ENCODE assay signal across 8 cellular contexts in the genomic region with DNA sequence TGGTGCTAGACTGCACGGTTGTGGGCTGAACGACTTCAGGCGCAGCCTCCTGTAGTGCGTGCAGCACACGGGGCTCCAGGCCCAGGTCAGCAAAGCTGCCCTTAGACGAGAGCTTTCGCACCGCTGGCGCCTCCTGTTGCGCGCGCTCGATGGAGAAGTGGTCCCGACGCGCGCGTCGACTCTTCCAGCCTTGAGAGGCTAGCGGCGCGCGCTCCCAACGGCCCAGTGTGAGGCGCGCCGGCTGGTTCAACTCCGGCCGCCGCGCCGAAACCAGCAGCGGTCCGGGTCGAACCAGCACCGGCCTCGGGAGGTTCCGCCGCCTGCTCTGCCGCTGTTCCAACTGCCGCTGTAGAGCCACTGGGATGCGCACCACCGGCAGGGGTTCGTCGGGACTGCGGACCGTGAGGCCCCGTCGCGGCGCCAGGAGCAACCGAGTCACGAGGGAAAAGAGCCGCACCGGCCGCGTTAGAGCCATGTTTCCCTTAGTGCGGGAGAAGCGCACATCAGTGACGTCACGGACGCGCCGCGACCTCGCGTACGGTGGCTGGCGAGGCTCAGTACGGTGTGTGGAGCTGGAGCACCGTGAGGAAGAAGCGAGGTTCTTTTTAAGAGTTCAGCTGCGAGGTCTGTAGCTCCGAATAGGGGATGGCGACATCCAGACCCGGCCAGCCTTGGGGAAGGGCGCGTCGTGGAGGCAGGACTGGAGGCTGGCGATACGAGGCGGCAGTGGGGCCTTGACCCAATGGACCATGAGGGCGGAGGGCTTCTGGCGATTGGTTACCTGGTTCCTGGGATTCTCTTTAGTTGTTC. TPM values are rescaled to one million over a fixed set of nuclear protein-coding genes. Genes with fewer than 3 reads are reported as not detected.
A peak's percentile ranks its signal among the peaks of the same experiment; 100 is the strongest.
DNase-seq lines count a peak whose midpoint lies in the region; FAIRE-seq and TF ChIP-seq lines count a peak whose summit lies in the region.

A gene with protein sequence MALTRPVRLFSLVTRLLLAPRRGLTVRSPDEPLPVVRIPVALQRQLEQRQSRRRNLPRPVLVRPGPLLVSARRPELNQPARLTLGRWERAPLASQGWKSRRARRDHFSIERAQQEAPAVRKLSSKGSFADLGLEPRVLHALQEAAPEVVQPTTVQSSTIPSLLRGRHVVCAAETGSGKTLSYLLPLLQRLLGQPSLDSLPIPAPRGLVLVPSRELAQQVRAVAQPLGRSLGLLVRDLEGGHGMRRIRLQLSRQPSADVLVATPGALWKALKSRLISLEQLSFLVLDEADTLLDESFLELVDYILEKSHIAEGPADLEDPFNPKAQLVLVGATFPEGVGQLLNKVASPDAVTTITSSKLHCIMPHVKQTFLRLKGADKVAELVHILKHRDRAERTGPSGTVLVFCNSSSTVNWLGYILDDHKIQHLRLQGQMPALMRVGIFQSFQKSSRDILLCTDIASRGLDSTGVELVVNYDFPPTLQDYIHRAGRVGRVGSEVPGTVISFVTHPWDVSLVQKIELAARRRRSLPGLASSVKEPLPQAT (minus strand): TSS at position 505 of the 810 bp plus-strand sequence. CDS start 30 bp downstream, at position 475.
DUS2 (plus strand) TSS at position 557 of the 810 bp plus-strand sequence. CDS start 14,740 bp downstream, outside the sequence.

- TF ChIP-seq POLR2A in H54 (IDR thresholded peaks at IDR 0.05; ENCODE audit: low read depth, low read length) = peak; percentile 61; the same call in 1 of the 2 replicates

- H3K79me2 ChIP-seq in neural cell (replicated peaks; ENCODE audit: insufficient read depth, low read length) = peaks cover 13% of the 10 kb centered on the region

- peaks cover 3% of the 10 kb centered on the region for H3K27me3 Mint-ChIP-seq in stimulated activated naive CD8-positive, alpha-beta T cell treated with anti-CD3 and anti-CD28 coated beads, Interleukin-15, Interleukin-2, amounts not matched to agents 100 ng/mL and 50 ng/mL, for 24 hours

- peak; percentile 61 for TF ChIP-seq EP300 in neural cell (conservative IDR thresholded peaks at IDR 0.05; ENCODE audit: poor library complexity, severe bottlenecking)

- FAIRE-seq in H54 (lab: Jason Lieb, UNC) = no peak

- peak within 1 kb of the TSS; percentile 100 for H3K27ac Mint-ChIP-seq in stimulated activated naive CD8-positive, alpha-beta T cell treated with anti-CD3 and anti-CD28 coated beads, Interleukin-15, Interleukin-2, amounts not matched to agents 100 ng/mL and 50 ng/mL, for 24 hours

- no peaks in the 10 kb centered on the region for H4K20me1 ChIP-seq in neural cell (ENCODE audit: insufficient read depth)

- DNase-seq in ELF-1 (ENCODE audit: low read depth, low spot score) = peak; percentile 96
- peak; percentile 48 for DNase-seq in H54 (ENCODE audit: insufficient read length, low spot score)
- DNase-seq in MG63 = peak; percentile 82
- DNase-seq in SIG-M5 treated with dmso at 0.1 percent for 504 hours (lab: John Stamatoyannopoulos, UW; ENCODE audit: unreplicated experiment) = peak; percentile 85
- peak; percentile 91 for DNase-seq in activated gamma-delta T cell (lab: John Stamatoyannopoulos, UW)
- DNase-seq in fibroblast of villous mesenchyme (ENCODE audit: low read depth) = peak; percentile 94

- peak within 1 kb of the TSS; percentile 78 for H2AFZ ChIP-seq in neural cell (ENCODE audit: low read depth, low read length)

- H3K9ac ChIP-seq in neural cell (ENCODE audit: low read length) = peak within 1 kb of the TSS; percentile 78

- H3K27ac ChIP-seq in neural cell (ENCODE audit: low read length) = peak within 1 kb of the TSS; percentile 74

- H3K4me1 Mint-ChIP-seq in stimulated activated naive CD8-positive, alpha-beta T cell treated with anti-CD3 and anti-CD28 coated beads, Interleukin-15, Interleukin-2, amounts not matched to agents 100 ng/mL and 50 ng/mL, for 24 hours (ENCODE audit: low read depth) = peaks cover 40% of the 10 kb centered on the region

- TF ChIP-seq CTCF in fibroblast of villous mesenchyme (IDR thresholded peaks at IDR 0.05; ENCODE audit: insufficient read depth, low read depth, low read length) (no peak), neural cell (IDR thresholded peaks at IDR 0.05; ENCODE audit: poor library complexity, severe bottlenecking) (no peak)

- H3K4me3 ChIP-seq in MG63 (peak within 1 kb of the TSS; percentile 91), fibroblast of villous mesenchyme (ENCODE audit: low read depth, low read length) (peak within 1 kb of the TSS; percentile 90), neural cell (ENCODE audit: low read length) (peak within 1 kb of the TSS; percentile 100)

- H3K27me3 ChIP-seq in MG63 (no peaks in the 10 kb centered on the region), neural cell (ENCODE audit: insufficient read depth, low read depth, low read length) (no peaks in the 10 kb centered on the region)

- H3K4me3 Mint-ChIP-seq in stimulated activated naive CD8-positive, alpha-beta T cell treated with anti-CD3 and anti-CD28 coated beads, Interleukin-15, Interleukin-2, amounts not matched to agents 100 ng/mL and 50 ng/mL, for 24 hours = peak within 1 kb of the TSS; percentile 99

- H3K36me3 Mint-ChIP-seq in stimulated activated naive CD8-positive, alpha-beta T cell treated with anti-CD3 and anti-CD28 coated beads, Interleukin-15, Interleukin-2, amounts not matched to agents 100 ng/mL and 50 ng/mL, for 24 hours (ENCODE audit: low read depth) = peaks cover 46% of the 10 kb centered on the region

- no peak for TF ChIP-seq RAD21 in neural cell (conservative IDR thresholded peaks at IDR 0.05)

- H3K36me3 ChIP-seq in MG63 (peaks cover 3% of the 10 kb centered on the region; the same call in 1 of the 2 replicates), neural cell (ENCODE audit: insufficient read depth, low read length) (no peaks in the 10 kb centered on the region)

- peak within 1 kb of the TSS; percentile 87 for H3K4me2 ChIP-seq in neural cell (ENCODE audit: low read length)

- H3K9me3 ChIP-seq in MG63 (no peaks in the 10 kb centered on the region), neural cell (ENCODE audit: low read length) (no peaks in the 10 kb centered on the region)

- H3K9me2 ChIP-seq in neural cell (ENCODE audit: insufficient read depth, low read length) = no peaks in the 10 kb centered on the region

- H3F3A ChIP-seq in neural cell (ENCODE audit: insufficient read depth, low read length, poor library complexity, severe bottlenecking) = no peaks in the 10 kb centered on the region

- no peaks in the 10 kb centered on the region for H3K9me3 Mint-ChIP-seq in stimulated activated naive CD8-positive, alpha-beta T cell treated with anti-CD3 and anti-CD28 coated beads, Interleukin-15, Interleukin-2, amounts not matched to agents 100 ng/mL and 50 ng/mL, for 24 hours

TF ChIP-seq in neural cell, 6 proteins besides CTCF, POLR2A, EP300 and RAD21:
- peak; percentile 39 for TF ChIP-seq SMC3 (conservative IDR thresholded peaks at IDR 0.05; ENCODE audit: poor library complexity)
- TF ChIP-seq, protein P1, sequence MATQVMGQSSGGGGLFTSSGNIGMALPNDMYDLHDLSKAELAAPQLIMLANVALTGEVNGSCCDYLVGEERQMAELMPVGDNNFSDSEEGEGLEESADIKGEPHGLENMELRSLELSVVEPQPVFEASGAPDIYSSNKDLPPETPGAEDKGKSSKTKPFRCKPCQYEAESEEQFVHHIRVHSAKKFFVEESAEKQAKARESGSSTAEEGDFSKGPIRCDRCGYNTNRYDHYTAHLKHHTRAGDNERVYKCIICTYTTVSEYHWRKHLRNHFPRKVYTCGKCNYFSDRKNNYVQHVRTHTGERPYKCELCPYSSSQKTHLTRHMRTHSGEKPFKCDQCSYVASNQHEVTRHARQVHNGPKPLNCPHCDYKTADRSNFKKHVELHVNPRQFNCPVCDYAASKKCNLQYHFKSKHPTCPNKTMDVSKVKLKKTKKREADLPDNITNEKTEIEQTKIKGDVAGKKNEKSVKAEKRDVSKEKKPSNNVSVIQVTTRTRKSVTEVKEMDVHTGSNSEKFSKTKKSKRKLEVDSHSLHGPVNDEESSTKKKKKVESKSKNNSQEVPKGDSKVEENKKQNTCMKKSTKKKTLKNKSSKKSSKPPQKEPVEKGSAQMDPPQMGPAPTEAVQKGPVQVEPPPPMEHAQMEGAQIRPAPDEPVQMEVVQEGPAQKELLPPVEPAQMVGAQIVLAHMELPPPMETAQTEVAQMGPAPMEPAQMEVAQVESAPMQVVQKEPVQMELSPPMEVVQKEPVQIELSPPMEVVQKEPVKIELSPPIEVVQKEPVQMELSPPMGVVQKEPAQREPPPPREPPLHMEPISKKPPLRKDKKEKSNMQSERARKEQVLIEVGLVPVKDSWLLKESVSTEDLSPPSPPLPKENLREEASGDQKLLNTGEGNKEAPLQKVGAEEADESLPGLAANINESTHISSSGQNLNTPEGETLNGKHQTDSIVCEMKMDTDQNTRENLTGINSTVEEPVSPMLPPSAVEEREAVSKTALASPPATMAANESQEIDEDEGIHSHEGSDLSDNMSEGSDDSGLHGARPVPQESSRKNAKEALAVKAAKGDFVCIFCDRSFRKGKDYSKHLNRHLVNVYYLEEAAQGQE (IDR thresholded peaks at IDR 0.05; ENCODE audit: borderline replicate concordance) = no peak
- TF ChIP-seq POLR2AphosphoS5 (IDR thresholded peaks at IDR 0.05) = peak; percentile 97
- peak; percentile 99 for TF ChIP-seq MXI1 (conservative IDR thresholded peaks at IDR 0.05; ENCODE audit: poor library complexity, severe bottlenecking)
- TF ChIP-seq TAF1 (IDR thresholded peaks at IDR 0.05; ENCODE audit: low read depth) = peak; percentile 29
- no peak for TF ChIP-seq EZH2 (IDR thresholded peaks at IDR 0.05; ENCODE audit: borderline replicate concordance, insufficient read depth, low read length, poor library complexity, severe bottlenecking)

RNA-seq across cellular contexts. Expression of the first gene that starts in this region (rescaled TPM):
- total RNA-seq in MG63 (2014; rRNA removed; shearing (Covaris generic); ENCODE audit: low replicate concordance) = 17.9 and 18.0 TPM in 2 replicates
- 12.1 and 13.2 TPM in 2 replicates for total RNA-seq in fibroblast of villous mesenchyme
- 13.9 and 18.0 TPM in 2 replicates for polyA plus RNA-seq in neural cell
- 20.6 and 22.9 TPM in 2 replicates for polyA minus RNA-seq in neural cell

RNA-seq across cellular contexts. Expression of gene DUS2, which starts in this region (rescaled TPM):
- 16.9 and 25.0 TPM in 2 replicates for total RNA-seq in MG63 (2014; rRNA removed; shearing (Covaris generic); ENCODE audit: low replicate concordance)
- 14.5 and 19.4 TPM in 2 replicates for total RNA-seq in fibroblast of villous mesenchyme
- 22.4 and 22.8 TPM in 2 replicates for polyA plus RNA-seq in neural cell
- 16.3 and 21.1 TPM in 2 replicates for polyA minus RNA-seq in neural cell

Comparison
In these comparisons a context has a peak if more than half of its experiments do, and no peak if none do; other contexts are left out.
1. Peak in every context shown above with its lines: DNase-seq, H3K4me3 ChIP-seq and H3K27ac ChIP-seq.